Comparison of ENCODE assay signal across 8 cellular contexts in genomic region chr11:102047305-102047924, GRCh38. TPM values are rescaled to one million over a fixed set of nuclear protein-coding genes. Genes with fewer than 3 reads are reported as not detected.
DNase-seq lines count a peak whose midpoint lies in the region; ATAC-seq and TF ChIP-seq lines count a peak whose summit lies in the region.

TSS of gene CFAP300 (plus strand) at chr11:102047437. CDS start at chr11:102047471, 34 bp downstream.

- no peaks in the 10 kb centered on the region for H3F3A ChIP-seq in neural progenitor cell (ENCODE audit: low read depth)

- H2AFZ ChIP-seq in OCI-LY7 (ENCODE audit: low read length) (no peak within 1 kb of the TSS), neural progenitor cell (replicated peaks) (peak within 1 kb of the TSS; percentile 92)

- H3K4me1 ChIP-seq in OCI-LY7 (ENCODE audit: insufficient read depth, low read length, poor library complexity, severe bottlenecking): no peaks in the 10 kb centered on the region
- H3K4me1 ChIP-seq in neural progenitor cell: no peaks in the 10 kb centered on the region
- H3K4me1 ChIP-seq in thyroid gland: no peaks in the 10 kb centered on the region

- WGBS in thyroid gland, 2 donors: 5% methylated on average over 6 to 30 of the region's 45 CpGs

- peak in 1 of 2 donors; percentile 27 for TF ChIP-seq POLR2A in thyroid gland (IDR thresholded peaks at IDR 0.05)

- CTCF ChIA-PET in OCI-LY7 (lab: Charles Lee; ENCODE audit: unreplicated experiment): no interaction called here
- CTCF ChIA-PET in activated naive CD4-positive, alpha-beta T cell treated with anti-CD3 and anti-CD28 coated beads, Interleukin-2, amount 10 ng/mL, durations not matched to agents 7 days and 5 days (lab: Charles Lee): interaction anchor here (0.7 kb wide), 1 partner anchor 34 kb away, joined by 3 read pairs; no protein-coding TSS in a partner anchor

- no peaks in the 10 kb centered on the region for H3K9me2 ChIP-seq in OCI-LY7 (ENCODE audit: insufficient read depth, low read length)

- H3K27me3 Mint-ChIP-seq in activated naive CD4-positive, alpha-beta T cell treated with anti-CD3 and anti-CD28 coated beads, Interleukin-2, amount 10 ng/mL, durations not matched to agents 7 days and 5 days: peaks cover 32% of the 10 kb centered on the region
- H3K27me3 Mint-ChIP-seq in neural progenitor cell (ENCODE audit: insufficient read depth, low read depth): no peaks in the 10 kb centered on the region

- no peak within 1 kb of the TSS for H3K9ac ChIP-seq in neural progenitor cell

- H3K27ac ChIP-seq in OCI-LY7 (ENCODE audit: low read depth, low read length, poor library complexity, severe bottlenecking): no peak within 1 kb of the TSS
- no peak within 1 kb of the TSS for H3K27ac ChIP-seq in neural progenitor cell
- H3K27ac ChIP-seq in thyroid gland: peak within 1 kb of the TSS in 2 of 3 donors; percentile 23 to 43

- ATAC-seq in HG02981 (IDR thresholded peaks at IDR 0.05; ENCODE audit: unreplicated experiment): peak; percentile 53
- no peak for ATAC-seq in HG02763 (IDR thresholded peaks at IDR 0.05; ENCODE audit: unreplicated experiment)

- no peak within 1 kb of the TSS for H3K27ac Mint-ChIP-seq in activated naive CD4-positive, alpha-beta T cell treated with anti-CD3 and anti-CD28 coated beads, Interleukin-2, amount 10 ng/mL, durations not matched to agents 7 days and 5 days
- H3K27ac Mint-ChIP-seq in neural progenitor cell: peak within 1 kb of the TSS; percentile 12

- H3K36me3 Mint-ChIP-seq in activated naive CD4-positive, alpha-beta T cell treated with anti-CD3 and anti-CD28 coated beads, Interleukin-2, amount 10 ng/mL, durations not matched to agents 7 days and 5 days: no peaks in the 10 kb centered on the region
- no peaks in the 10 kb centered on the region for H3K36me3 Mint-ChIP-seq in neural progenitor cell

- no peaks in the 10 kb centered on the region for H3K79me2 ChIP-seq in OCI-LY7 (ENCODE audit: insufficient read depth, low read depth, low read length)
- H3K79me2 ChIP-seq in neural progenitor cell (ENCODE audit: low read depth): no peaks in the 10 kb centered on the region

- peak; percentile 54 for DNase-seq in COLO668 (lab: John Stamatoyannopoulos, UW; ENCODE audit: unreplicated experiment)
- DNase-seq in OCI-LY7 (ENCODE audit: low spot score): peak; percentile 11
- peak; percentile 64 for DNase-seq in activated naive CD4-positive, alpha-beta T cell treated with anti-CD3 and anti-CD28 coated beads, Interleukin-2, amount 10 ng/mL, durations not matched to agents 7 days and 5 days
- DNase-seq in glomerular visceral epithelial cell (ENCODE audit: extremely low spot score): peak; percentile 25
- DNase-seq in neural progenitor cell (ENCODE audit: low spot score): peak; percentile 82
- peak; percentile 77 to 80 for DNase-seq in thyroid gland

- H3K36me3 ChIP-seq in OCI-LY7 (ENCODE audit: insufficient read depth, low read length): no peaks in the 10 kb centered on the region
- no peaks in the 10 kb centered on the region for H3K36me3 ChIP-seq in neural progenitor cell
- H3K36me3 ChIP-seq in thyroid gland: no peaks in the 10 kb centered on the region

- BruUV-seq in OCI-LY7 (replicated peaks; lab: Mats Ljungman, UMichigan): no TSS peak

- H3K27me3 ChIP-seq in neural progenitor cell (peaks cover 7% of the 10 kb centered on the region), thyroid gland (no peaks in the 10 kb centered on the region)

- H3K4me1 Mint-ChIP-seq in activated naive CD4-positive, alpha-beta T cell treated with anti-CD3 and anti-CD28 coated beads, Interleukin-2, amount 10 ng/mL, durations not matched to agents 7 days and 5 days: peaks cover 9% of the 10 kb centered on the region
- H3K4me1 Mint-ChIP-seq in neural progenitor cell: peaks cover 14% of the 10 kb centered on the region

- intact Hi-C loops in OCI-LY7 (cut with micrococcal nuclease; ENCODE audit: unreplicated experiment): no loop called here
- intact Hi-C loops in thyroid gland (cut with DNase I): no loop called here

- H3K9me3 Mint-ChIP-seq in activated naive CD4-positive, alpha-beta T cell treated with anti-CD3 and anti-CD28 coated beads, Interleukin-2, amount 10 ng/mL, durations not matched to agents 7 days and 5 days: no peaks in the 10 kb centered on the region
- peaks cover under 1% of the 10 kb centered on the region for H3K9me3 Mint-ChIP-seq in neural progenitor cell

- H4K20me1 ChIP-seq in OCI-LY7 (ENCODE audit: insufficient read depth, low read length) (no peaks in the 10 kb centered on the region), neural progenitor cell (ENCODE audit: low read depth) (no peaks in the 10 kb centered on the region)

- TF ChIP-seq CTCF in OCI-LY7 (conservative IDR thresholded peaks at IDR 0.05; ENCODE audit: low read length): no peak
- no peak for TF ChIP-seq CTCF in neural progenitor cell (IDR thresholded peaks at IDR 0.05)
- no peak for TF ChIP-seq CTCF in thyroid gland (IDR thresholded peaks at IDR 0.05)

- no peak within 1 kb of the TSS for H3K4me2 ChIP-seq in OCI-LY7 (ENCODE audit: low read length)
- peak within 1 kb of the TSS; percentile 72 for H3K4me2 ChIP-seq in neural progenitor cell

- no peak within 1 kb of the TSS for H3K4me3 ChIP-seq in OCI-LY7 (ENCODE audit: low read depth, low read length, poor library complexity, severe bottlenecking)
- peak within 1 kb of the TSS; percentile 40 for H3K4me3 ChIP-seq in neural progenitor cell
- peak within 1 kb of the TSS; percentile 7 to 55 (median 42) for H3K4me3 ChIP-seq in thyroid gland (replicated peaks in 1 of 3)

- H3K9me3 ChIP-seq in OCI-LY7 (ENCODE audit: low read length) (no peaks in the 10 kb centered on the region), neural progenitor cell (ENCODE audit: low read depth) (no peaks in the 10 kb centered on the region), thyroid gland (no peaks in the 10 kb centered on the region)

- H3K4me3 Mint-ChIP-seq in activated naive CD4-positive, alpha-beta T cell treated with anti-CD3 and anti-CD28 coated beads, Interleukin-2, amount 10 ng/mL, durations not matched to agents 7 days and 5 days: peak within 1 kb of the TSS; percentile 47
- peak within 1 kb of the TSS; percentile 80 for H3K4me3 Mint-ChIP-seq in neural progenitor cell

- POLR2A ChIA-PET in OCI-LY7 (lab: Charles Lee): interaction anchor here (0.6 to 0.7 kb wide), 2 partner anchors 188 to 463 kb away, joined by 3 to 7 read pairs; no protein-coding TSS in a partner anchor

RNA-seq across cellular contexts. Expression of gene CFAP300, which starts in this region (rescaled TPM):
- not detected in 2 replicates for total RNA-seq in OCI-LY7 (2014; rRNA removed; shearing (Covaris generic))
- total RNA-seq in OCI-LY7 (2022) (not detected in 2 replicates), neural progenitor cell (ENCODE audit: low replicate concordance) (3.5 and 15.2 TPM in 2 replicates), thyroid gland (1 to 10 TPM in 3 of 4 donors, not detected in 1; 1.5 to 5.9 (median 1.6) TPM)

Comparison
In these comparisons a context has a peak if more than half of its experiments do, and no peak if none do; other contexts are left out.
1. Peak in DNase-seq in OCI-LY7; RNA of the gene not detected or under 1 TPM.
2. DNase-seq: peak in every context shown above with its lines; median percentile 82 in neural progenitor cell; 78 in thyroid gland; 64 in activated naive CD4-positive, alpha-beta T cell treated with anti-CD3 and anti-CD28 coated beads, Interleukin-2, amount 10 ng/mL, durations not matched to agents 7 days and 5 days; 54 in COLO668; 25 in glomerular visceral epithelial cell; 11 in OCI-LY7.
3. H3K27ac ChIP-seq: peak in thyroid gland (2 of 3); none in OCI-LY7 (single experiment) and neural progenitor cell (single experiment).